Comparison of ENCODE assay signal across 24 cellular contexts in genomic region chr19:23378948-23379347, GRCh38. TPM values are rescaled to one million over a fixed set of nuclear protein-coding genes. Genes with fewer than 3 reads are reported as not detected.
DNase-seq lines count a peak whose midpoint lies in the region; ATAC-seq, FAIRE-seq and TF ChIP-seq lines count a peak whose summit lies in the region.
"Had no signal": no experiment of that assay in that cellular context is flagged by ENCODE, and none has a peak within 500 bp of the region (broad histone marks: within the 10 kb centered on the region; RNA-seq: fewer than 3 reads in every experiment).

No MANE protein-coding gene starts in this region.

- H3K4me1 Mint-ChIP-seq in activated naive CD8-positive, alpha-beta T cell treated with anti-CD3 and anti-CD28 coated beads, Interleukin-2, amount 50 U/mL, for 24 hours: peaks cover 11% of the 10 kb centered on the region
- peaks cover 5% of the 10 kb centered on the region for H3K4me1 Mint-ChIP-seq in activated naive CD8-positive, alpha-beta T cell treated with anti-CD3 and anti-CD28 coated beads for 36 hours

- H3K27ac ChIP-seq in right atrium auricular region (peak overlapping the region; percentile 60 to 64), kidney (ENCODE audit: low read depth in 2 of 2, low read length in 2 of 2) (no peak overlapping the region), body of pancreas (no peak overlapping the region)
- H3K27ac ChIP-seq: colonic mucosa, right lobe of liver, vagina had no signal

- no peaks in the 10 kb centered on the region for H3K27me3 ChIP-seq in right atrium auricular region
- H3K27me3 ChIP-seq in body of pancreas: no peaks in the 10 kb centered on the region
- H3K27me3 ChIP-seq: colonic mucosa, right lobe of liver, vagina had no signal

- no peak overlapping the region for H3K9ac ChIP-seq in kidney (ENCODE audit: low read length in 2 of 2)

- no peak for TF ChIP-seq POLR2A in body of pancreas (IDR thresholded peaks at IDR 0.05)

- H3K36me3 ChIP-seq in right atrium auricular region: peaks cover 25% of the 10 kb centered on the region
- H3K36me3 ChIP-seq in kidney (ENCODE audit: control insufficient read depth in 1 of 2, insufficient read depth in 2 of 2, low read length in 2 of 2): peaks cover 0 to 13% of the 10 kb centered on the region in 2 donors
- peaks cover 5 to 6% of the 10 kb centered on the region in 2 donors for H3K36me3 ChIP-seq in body of pancreas (replicated peaks in 1 of 2; ENCODE audit: insufficient read depth in 1 of 2, low read depth in 2 of 2)

- no peaks in the 10 kb centered on the region for H3K27me3 Mint-ChIP-seq in activated naive CD8-positive, alpha-beta T cell treated with anti-CD3 and anti-CD28 coated beads, Interleukin-2, amount 50 U/mL, for 24 hours
- no peaks in the 10 kb centered on the region for H3K27me3 Mint-ChIP-seq in activated naive CD8-positive, alpha-beta T cell treated with anti-CD3 and anti-CD28 coated beads for 36 hours
- H3K27me3 Mint-ChIP-seq: activated CD4-positive, alpha-beta memory T cell treated with anti-CD3 and anti-CD28 coated beads, Interleukin-2, amount 10 ng/mL, durations not matched to agents 7 days and 5 days; activated naive CD4-positive, alpha-beta T cell treated with anti-CD3 and anti-CD28 coated beads, Interleukin-2, amount 50 U/mL, for 24 hours; activated T-cell treated with anti-CD3 and anti-CD28 coated beads, Interleukin-2, amount 50 U/mL, for 24 hours had no signal

- H3K4me3 Mint-ChIP-seq in activated naive CD8-positive, alpha-beta T cell treated with anti-CD3 and anti-CD28 coated beads, Interleukin-2, amount 50 U/mL, for 24 hours: no peak overlapping the region
- H3K4me3 Mint-ChIP-seq in activated naive CD8-positive, alpha-beta T cell treated with anti-CD3 and anti-CD28 coated beads for 36 hours: no peak overlapping the region
- H3K4me3 Mint-ChIP-seq: T-helper 2 cell treated with Interferon-gamma antibody and Interleukin-4, amounts not matched to agents 5 μg/mL and 100 μg/mL, for 36 hours had no signal

- intact Hi-C loops in kidney (cut with DNase I) (no loop called here), body of pancreas (cut with DNase I) (no loop called here)

- DNase-seq in activated naive CD8-positive, alpha-beta T cell treated with anti-CD3 and anti-CD28 coated beads, Interleukin-2, amount 50 U/mL, for 24 hours: no peak
- DNase-seq in activated naive CD8-positive, alpha-beta T cell treated with anti-CD3 and anti-CD28 coated beads for 36 hours: no peak
- peak; percentile 50 for DNase-seq in amniotic epithelial cell (ENCODE audit: low read depth)
- DNase-seq in right atrium auricular region (ENCODE audit: low spot score): no peak
- DNase-seq in kidney: no peak
- DNase-seq in body of pancreas: no peak
- DNase-seq in NCI-H2029 treated with DMSO at 0.1 percent for 48 hours (lab: John Stamatoyannopoulos, UW): no peak
- DNase-seq: activated CD4-positive, alpha-beta memory T cell treated with anti-CD3 and anti-CD28 coated beads, Interleukin-2, amount 10 ng/mL, durations not matched to agents 7 days and 5 days; activated T-cell treated with anti-CD3 and anti-CD28 coated beads, Interleukin-2, amount 50 U/mL, for 24 hours; colonic mucosa; DMS53; GOT3; head of caudate nucleus; KBM-7; NCI-H1930; NCI-H446 treated with DMSO at 0.1 percent for 48 hours; right lobe of liver had no signal

- H3K4me3 ChIP-seq in right atrium auricular region: no peak overlapping the region
- no peak overlapping the region for H3K4me3 ChIP-seq in kidney (ENCODE audit: low read length in 2 of 2)
- no peak overlapping the region for H3K4me3 ChIP-seq in body of pancreas
- H3K4me3 ChIP-seq: colonic mucosa, right lobe of liver, vagina had no signal

- peaks cover 92% of the 10 kb centered on the region for H3K36me3 Mint-ChIP-seq in activated naive CD8-positive, alpha-beta T cell treated with anti-CD3 and anti-CD28 coated beads, Interleukin-2, amount 50 U/mL, for 24 hours (ENCODE audit: low read depth)
- peaks cover 89% of the 10 kb centered on the region for H3K36me3 Mint-ChIP-seq in activated naive CD8-positive, alpha-beta T cell treated with anti-CD3 and anti-CD28 coated beads for 36 hours

- H3K9me3 ChIP-seq in right atrium auricular region (peaks cover 0 to 11% of the 10 kb centered on the region in 2 donors), kidney (ENCODE audit: control insufficient read depth in 1 of 2, low read length in 2 of 2) (peaks cover 0 to 6% of the 10 kb centered on the region in 2 donors), body of pancreas (no peaks in the 10 kb centered on the region)
- H3K9me3 ChIP-seq: colonic mucosa had no signal

- WGBS in body of pancreas, 2 donors: 57 to 63% methylated on average over 1 of the region's 1 CpG

- no peak for FAIRE-seq in kidney (lab: Jason Lieb, UNC)
- FAIRE-seq: GM19239, RCC 7860 had no signal

- H3K4me1 ChIP-seq in right atrium auricular region (peaks cover 0 to 38% of the 10 kb centered on the region in 2 donors), kidney (ENCODE audit: control insufficient read depth in 1 of 2, insufficient read depth in 1 of 2, low read depth in 1 of 2, low read length in 2 of 2) (peaks cover 5 to 8% of the 10 kb centered on the region in 2 donors), body of pancreas (no peaks in the 10 kb centered on the region)
- H3K4me1 ChIP-seq: colonic mucosa, right lobe of liver had no signal

- TF ChIP-seq CTCF in right atrium auricular region (IDR thresholded peaks at IDR 0.05): no peak
- TF ChIP-seq CTCF in kidney (IDR thresholded peaks at IDR 0.05; ENCODE audit: borderline replicate concordance, extremely low read depth, insufficient read depth): no peak
- no peak for TF ChIP-seq CTCF in body of pancreas (IDR thresholded peaks at IDR 0.05)

- no peak overlapping the region for H3K27ac Mint-ChIP-seq in activated naive CD8-positive, alpha-beta T cell treated with anti-CD3 and anti-CD28 coated beads, Interleukin-2, amount 50 U/mL, for 24 hours
- no peak overlapping the region for H3K27ac Mint-ChIP-seq in activated naive CD8-positive, alpha-beta T cell treated with anti-CD3 and anti-CD28 coated beads for 36 hours
- H3K27ac Mint-ChIP-seq: activated CD4-positive, alpha-beta memory T cell treated with anti-CD3 and anti-CD28 coated beads, Interleukin-2, amount 10 ng/mL, durations not matched to agents 7 days and 5 days; activated naive CD4-positive, alpha-beta T cell treated with anti-CD3 and anti-CD28 coated beads, Interleukin-2, amount 50 U/mL, for 24 hours; activated T-cell treated with anti-CD3 and anti-CD28 coated beads, Interleukin-2, amount 50 U/mL, for 24 hours; T-helper 2 cell treated with Interferon-gamma antibody and Interleukin-4, amounts not matched to agents 5 μg/mL and 100 μg/mL, for 36 hours had no signal

- peaks cover 43% of the 10 kb centered on the region for H3K9me3 Mint-ChIP-seq in activated naive CD8-positive, alpha-beta T cell treated with anti-CD3 and anti-CD28 coated beads, Interleukin-2, amount 50 U/mL, for 24 hours
- peaks cover 47% of the 10 kb centered on the region for H3K9me3 Mint-ChIP-seq in activated naive CD8-positive, alpha-beta T cell treated with anti-CD3 and anti-CD28 coated beads for 36 hours

- ATAC-seq in activated naive CD8-positive, alpha-beta T cell treated with anti-CD3 and anti-CD28 coated beads, Interleukin-2, amount 50 U/mL, for 24 hours: peak; percentile 43
- ATAC-seq in body of pancreas (no peak), GM21717 (IDR thresholded peaks at IDR 0.05; ENCODE audit: unreplicated experiment) (no peak)
- ATAC-seq: right lobe of liver, SK-N-SH treated with all-trans-retinoic acid at 6 μM for 48 hours had no signal

RNA-seq across cellular contexts. Expression of gene ZNF91, which starts 16.3 kb away (rescaled TPM):
- total RNA-seq in activated naive CD8-positive, alpha-beta T cell treated with anti-CD3 and anti-CD28 coated beads for 36 hours: 10 to 100 TPM; 25.3 to 29.1 TPM
- 100 to 1,000 TPM; 101 TPM for total RNA-seq in right atrium auricular region
- 68.5 TPM for total RNA-seq in kidney
- 16.3 TPM for polyA plus RNA-seq in kidney (ENCODE audit: insufficient read depth, low read depth, low replicate concordance)
- 10 to 100 TPM; 43.3 to 51.1 TPM for total RNA-seq in body of pancreas

Comparison
In these comparisons a context has a peak if more than half of its experiments do, and no peak if none do; other contexts are left out.
1. H3K27ac ChIP-seq: peak in right atrium auricular region (2 of 2); none in kidney (0 of 2) and body of pancreas (0 of 4).